In genomic region chr10:50918529-50918928, GRCh38 we compare ENCODE assay signal across 35 cellular contexts. TPM values are rescaled to one million over a fixed set of nuclear protein-coding genes. Genes with fewer than 3 reads are reported as not detected.
"Had no signal": no experiment of that assay in that cellular context is flagged by ENCODE, and none has a peak within 500 bp of the region (broad histone marks: within the 10 kb centered on the region; RNA-seq: fewer than 3 reads in every experiment).

No MANE protein-coding gene starts in this region.

- H3K4me2 ChIP-seq: neural progenitor cell had no signal

- H3K4me3 Mint-ChIP-seq: immature natural killer cell; mesothelial cell of epicardium; naive B cell; natural killer cell; nephron progenitor cell; neural progenitor cell; stimulated activated effector memory CD8-positive, alpha-beta T cell treated with anti-CD3 and anti-CD28 coated beads, Interleukin-12 subunit alpha, Interleukin-12 subunit beta, amount 100 ng/mL, for 72 hours; stimulated activated naive CD8-positive, alpha-beta T cell treated with anti-CD3 and anti-CD28 coated beads, Interleukin-15, Interleukin-2, amounts not matched to agents 100 ng/mL and 50 ng/mL, for 24 hours had no signal

- H3K27ac Mint-ChIP-seq: immature natural killer cell; mesothelial cell of epicardium; naive B cell; natural killer cell; nephron progenitor cell; neural progenitor cell; stimulated activated effector memory CD8-positive, alpha-beta T cell treated with anti-CD3 and anti-CD28 coated beads, Interleukin-12 subunit alpha, Interleukin-12 subunit beta, amount 100 ng/mL, for 72 hours; stimulated activated naive CD8-positive, alpha-beta T cell treated with anti-CD3 and anti-CD28 coated beads, Interleukin-15, Interleukin-2, amounts not matched to agents 100 ng/mL and 50 ng/mL, for 24 hours had no signal

- FAIRE-seq: islet of Langerhans, kidney had no signal

- H3K79me2 ChIP-seq: parathyroid adenoma had no signal

- H3K27me3 ChIP-seq: neutrophil, right lobe of liver, suprapubic skin, tibial artery, upper lobe of right lung, uterus had no signal

- H3K9ac ChIP-seq: neural progenitor cell, parathyroid adenoma had no signal

- H3K27ac ChIP-seq: neural progenitor cell, neutrophil, parathyroid adenoma, psoas muscle, right lobe of liver, suprapubic skin, thoracic aorta, tibial artery, upper lobe of right lung, uterus had no signal

- ATAC-seq: left lobe of liver; natural killer cell; psoas muscle; right lobe of liver; stimulated activated effector memory CD8-positive, alpha-beta T cell treated with anti-CD3 and anti-CD28 coated beads, Interleukin-12 subunit alpha, Interleukin-12 subunit beta, amount 100 ng/mL, for 72 hours; upper lobe of right lung had no signal

- H3K4me1 ChIP-seq: neural progenitor cell, parathyroid adenoma, right lobe of liver, suprapubic skin, upper lobe of right lung, uterus had no signal

- H3K36me3 Mint-ChIP-seq: immature natural killer cell; mesothelial cell of epicardium; naive B cell; natural killer cell; neural progenitor cell; stimulated activated effector memory CD8-positive, alpha-beta T cell treated with anti-CD3 and anti-CD28 coated beads, Interleukin-12 subunit alpha, Interleukin-12 subunit beta, amount 100 ng/mL, for 72 hours had no signal

- H3K9me3 ChIP-seq: neutrophil, psoas muscle, right lobe of liver, suprapubic skin, upper lobe of right lung, uterus had no signal

- H2AFZ ChIP-seq: neural progenitor cell, parathyroid adenoma had no signal

- H3K9me3 Mint-ChIP-seq: natural killer cell; stimulated activated effector memory CD8-positive, alpha-beta T cell treated with anti-CD3 and anti-CD28 coated beads, Interleukin-12 subunit alpha, Interleukin-12 subunit beta, amount 100 ng/mL, for 72 hours had no signal

- H3K4me1 Mint-ChIP-seq: immature natural killer cell; mesothelial cell of epicardium; naive B cell; natural killer cell; nephron progenitor cell; neural progenitor cell; stimulated activated effector memory CD8-positive, alpha-beta T cell treated with anti-CD3 and anti-CD28 coated beads, Interleukin-12 subunit alpha, Interleukin-12 subunit beta, amount 100 ng/mL, for 72 hours had no signal

- H3K4me3 ChIP-seq: lung, neural progenitor cell, psoas muscle, right lobe of liver, suprapubic skin, thoracic aorta, tibial artery, upper lobe of right lung, uterus had no signal

- H3K36me3 ChIP-seq: neural progenitor cell, neutrophil, right lobe of liver, suprapubic skin, thoracic aorta, tibial artery, upper lobe of right lung, uterus had no signal

- DNase-seq: hypothalamus; immature natural killer cell; kidney; mesendoderm; naive B cell; natural killer cell; nephron progenitor cell; occipital lobe; psoas muscle; right lobe of liver; stimulated activated CD4-positive, alpha-beta T cell treated with anti-CD3 and anti-CD28 coated beads, Interleukin-12 subunit alpha, Interleukin-12 subunit beta, amount 100 ng/mL, for 4 hours; stimulated activated CD4-positive, alpha-beta T cell treated with anti-CD3 and anti-CD28 coated beads, Interleukin-15, amount 100 ng/mL, for 24 hours; stimulated activated CD4-positive, alpha-beta T cell treated with anti-CD3 and anti-CD28 coated beads, Interleukin-2, amount 100 ng/mL, for 24 hours; stimulated activated CD4-positive, alpha-beta T cell treated with anti-CD3 and anti-CD28 coated beads, Interleukin-4, amount 100 ng/mL, for 1 hour; stimulated activated naive CD4-positive, alpha-beta T cell; tibial artery; trophoblast cell; upper lobe of right lung; uterus had no signal

RNA-seq across cellular contexts. Expression of gene A1CF, which starts 33.1 kb away (rescaled TPM):
- total RNA-seq: lower leg skin, mesothelial cell of epicardium, natural killer cell, occipital lobe, osteocyte, posterior vena cava, skeletal muscle tissue, subcutaneous adipose tissue, thoracic aorta, upper lobe of right lung had no signal
